Comparison of ENCODE assay signal across 21 cellular contexts in the genomic region with DNA sequence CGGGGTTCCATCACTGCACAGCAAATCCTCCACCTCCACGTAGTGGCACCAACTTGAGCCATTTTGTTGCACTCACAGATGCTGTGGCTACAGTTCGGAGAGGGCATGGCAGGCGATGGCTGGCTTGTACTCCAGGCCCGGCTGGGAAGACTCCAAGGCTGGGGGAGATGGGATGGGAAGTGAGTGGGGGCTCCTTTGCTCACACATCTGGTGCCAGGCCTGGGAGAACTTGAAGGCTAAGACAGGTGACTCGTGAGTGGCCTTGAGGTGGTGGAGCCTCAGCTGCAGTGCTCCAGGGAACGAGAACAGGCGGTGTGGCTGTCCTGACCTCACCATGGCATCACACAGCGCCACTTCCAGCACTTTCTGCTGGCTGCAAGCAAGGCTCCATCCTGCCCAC.
"Had no signal": no experiment of that assay in that cellular context is flagged by ENCODE, and none has a peak within 500 bp of the region (broad histone marks: within the 10 kb centered on the region; RNA-seq: fewer than 3 reads in every experiment).

No MANE protein-coding gene starts in this region.

- H3K36me3 ChIP-seq: breast epithelium, gastroesophageal sphincter, neural progenitor cell, tibial nerve had no signal

- H3K4me1 ChIP-seq: neural progenitor cell had no signal

- H3K27me3 ChIP-seq: breast epithelium, neural progenitor cell, tibial nerve had no signal

- H3K9me3 Mint-ChIP-seq: activated naive CD4-positive, alpha-beta T cell treated with anti-CD3 and anti-CD28 coated beads, Interleukin-2, amount 50 U/mL, for 72 hours; activated T-helper 1 cell treated with anti-CD3 and anti-CD28 coated beads, Interleukin-12 subunit alpha, Interleukin-12 subunit beta, Interleukin-2, Interleukin-4 antibody, amounts not matched to agents 30 ng/mL and 10 ng/mL and 1 ng/mL, durations not matched to agents 14 hours and 24 hours and 36 hours; central memory CD8-positive, alpha-beta T cell; neural progenitor cell; T-cell had no signal

- H3K36me3 Mint-ChIP-seq: activated naive CD4-positive, alpha-beta T cell treated with anti-CD3 and anti-CD28 coated beads, Interleukin-2, amount 50 U/mL, for 72 hours; natural killer cell; neural progenitor cell; T-cell had no signal

- H3K4me1 Mint-ChIP-seq: T-cell had no signal

- H3K4me3 Mint-ChIP-seq: activated B cell treated with CpG ODN at 0.5 μM for 24 hours; activated CD4-positive, alpha-beta T cell treated with anti-CD3 and anti-CD28 coated beads for 36 hours; activated T-helper 1 cell treated with anti-CD3 and anti-CD28 coated beads, Interleukin-12 subunit alpha, Interleukin-12 subunit beta, Interleukin-2, Interleukin-4 antibody, amounts not matched to agents 30 ng/mL and 10 ng/mL and 1 ng/mL, durations not matched to agents 14 hours and 24 hours and 36 hours; central memory CD8-positive, alpha-beta T cell; natural killer cell; neural progenitor cell; T-cell had no signal

- DNase-seq: activated B cell treated with CpG ODN at 0.5 μM for 24 hours; activated CD4-positive, alpha-beta T cell treated with anti-CD3 and anti-CD28 coated beads for 36 hours; activated gamma-delta T cell treated with Interleukin-2 at 50 U/mL for 16 hours; effector CD8-positive, alpha-beta T cell; hippocampal formation; mesendoderm; natural killer cell; stimulated activated CD4-positive, alpha-beta T cell treated with anti-CD3 and anti-CD28 coated beads, Interleukin-15, amount 100 ng/mL, for 24 hours; stimulated activated CD4-positive, alpha-beta T cell treated with anti-CD3 and anti-CD28 coated beads, Interleukin-2, amount 100 ng/mL, for 24 hours; stimulated activated naive CD4-positive, alpha-beta T cell; T-cell had no signal

- H3K9me3 ChIP-seq: breast epithelium, gastroesophageal sphincter, tibial nerve had no signal

- ATAC-seq: activated CD4-positive, alpha-beta T cell treated with anti-CD3 and anti-CD28 coated beads for 36 hours; activated naive CD4-positive, alpha-beta T cell treated with anti-CD3 and anti-CD28 coated beads, Interleukin-2, amount 50 U/mL, for 72 hours; gastroesophageal sphincter; natural killer cell; T-cell had no signal

- H3K4me3 ChIP-seq: breast epithelium, gastroesophageal sphincter, lung, neural progenitor cell, smooth muscle cell, tibial nerve had no signal

- H3K27ac ChIP-seq: breast epithelium, epithelial cell of prostate, gastroesophageal sphincter, neural progenitor cell, tibial nerve had no signal

- H3K27ac Mint-ChIP-seq: activated B cell treated with CpG ODN at 0.5 μM for 24 hours; activated CD4-positive, alpha-beta T cell treated with anti-CD3 and anti-CD28 coated beads for 36 hours; activated naive CD4-positive, alpha-beta T cell treated with anti-CD3 and anti-CD28 coated beads, Interleukin-2, amount 50 U/mL, for 72 hours; activated T-helper 1 cell treated with anti-CD3 and anti-CD28 coated beads, Interleukin-12 subunit alpha, Interleukin-12 subunit beta, Interleukin-2, Interleukin-4 antibody, amounts not matched to agents 30 ng/mL and 10 ng/mL and 1 ng/mL, durations not matched to agents 14 hours and 24 hours and 36 hours; natural killer cell; T-cell had no signal
